In the genomic region with DNA sequence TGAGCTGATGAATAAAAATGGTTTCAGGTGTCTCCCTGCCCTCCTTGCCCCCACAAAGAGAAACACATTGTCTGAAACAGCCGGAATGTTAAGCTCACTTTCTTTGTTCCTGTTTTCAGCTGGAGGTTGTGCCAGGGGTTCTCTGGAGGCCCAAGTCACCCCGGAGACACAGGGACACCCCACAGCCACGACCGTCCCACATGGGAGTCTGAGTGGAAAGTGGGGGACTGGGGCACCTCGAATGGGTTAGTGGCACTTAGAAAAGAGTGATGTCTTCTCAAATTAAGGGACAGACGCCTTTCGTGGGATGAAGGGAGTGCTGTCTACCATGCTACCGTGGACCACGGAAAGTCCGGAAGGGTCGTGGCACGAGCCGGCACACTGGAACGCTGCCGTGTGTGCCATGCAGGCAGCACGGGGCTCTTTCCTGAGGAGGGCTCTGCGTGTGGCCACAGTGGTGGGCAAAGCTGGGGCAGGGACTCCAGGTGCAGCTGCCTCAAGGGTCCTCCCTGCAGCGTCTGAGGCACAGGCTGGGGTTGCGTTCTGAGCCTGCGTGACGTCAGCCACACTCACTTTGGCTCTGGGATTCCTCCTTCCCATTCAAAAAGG, we compare ENCODE assay signal across 22 cellular contexts.
"Had no signal": no experiment of that assay in that cellular context is flagged by ENCODE, and none has a peak within 500 bp of the region (broad histone marks: within the 10 kb centered on the region; RNA-seq: fewer than 3 reads in every experiment).

No MANE protein-coding gene starts in this region.

- H3K36me3 ChIP-seq: left ventricle myocardium inferior, right atrium auricular region, transverse colon had no signal

- H3K9me3 ChIP-seq: left ventricle myocardium inferior, right atrium auricular region, testis, transverse colon had no signal

- H3K4me3 Mint-ChIP-seq: activated B cell treated with CpG ODN at 0.5 μM for 24 hours; activated CD8-positive, alpha-beta T cell treated with anti-CD3 and anti-CD28 coated beads for 36 hours; activated naive CD8-positive, alpha-beta T cell; central memory CD8-positive, alpha-beta T cell; nephron progenitor cell; T-helper 17 cell had no signal

- H3K9me3 Mint-ChIP-seq: activated B cell treated with CpG ODN at 0.5 μM for 24 hours; activated CD8-positive, alpha-beta T cell treated with anti-CD3 and anti-CD28 coated beads for 36 hours; central memory CD8-positive, alpha-beta T cell; naive B cell had no signal

- H3K4me3 ChIP-seq: left ventricle myocardium inferior, right atrium auricular region, testis, transverse colon had no signal

- DNase-seq: activated B cell treated with CpG ODN at 0.5 μM for 24 hours; activated CD4-positive, alpha-beta T cell treated with anti-CD3 and anti-CD28 coated beads, Interleukin-2, amount 50 U/mL, for 1 hour; activated CD8-positive, alpha-beta T cell treated with anti-CD3 and anti-CD28 coated beads for 36 hours; activated effector memory CD4-positive, alpha-beta T cell treated with Interleukin-2 at 50 U/mL for 16 hours; activated naive CD4-positive, alpha-beta T cell treated with Interleukin-2 at 50 U/mL for 16 hours; anterior cingulate cortex; dermis blood vessel endothelial cell; effector CD4-positive, alpha-beta T cell; kidney glomerular epithelial cell; left ventricle myocardium inferior; naive B cell; nephron progenitor cell; nucleus accumbens; stimulated activated CD4-positive, alpha-beta T cell treated with anti-CD3 and anti-CD28 coated beads, Interleukin-2, amount 100 ng/mL, for 48 hours; stimulated activated naive CD8-positive, alpha-beta T cell treated with anti-CD3 and anti-CD28 coated beads, Interleukin-15, Interleukin-2, amounts not matched to agents 100 U/mL and 50 U/mL, for 24 hours; T-helper 17 cell; T1000; testis; transverse colon had no signal

- H3K36me3 Mint-ChIP-seq: activated naive CD8-positive, alpha-beta T cell; naive B cell had no signal

- H3K4me1 ChIP-seq: testis had no signal

- H3K27ac ChIP-seq: left ventricle myocardium inferior, right atrium auricular region, testis, transverse colon had no signal

- H3K27me3 Mint-ChIP-seq: activated B cell treated with CpG ODN at 0.5 μM for 24 hours had no signal

- H3K4me1 Mint-ChIP-seq: central memory CD8-positive, alpha-beta T cell; nephron progenitor cell; T-helper 17 cell had no signal

- H3K27me3 ChIP-seq: testis had no signal

- ATAC-seq: activated CD8-positive, alpha-beta T cell treated with anti-CD3 and anti-CD28 coated beads for 36 hours; stimulated activated naive CD8-positive, alpha-beta T cell treated with anti-CD3 and anti-CD28 coated beads, Interleukin-15, Interleukin-2, amounts not matched to agents 100 U/mL and 50 U/mL, for 24 hours; T-helper 17 cell had no signal

- H3K27ac Mint-ChIP-seq: activated B cell treated with CpG ODN at 0.5 μM for 24 hours; activated CD8-positive, alpha-beta T cell treated with anti-CD3 and anti-CD28 coated beads for 36 hours; activated naive CD8-positive, alpha-beta T cell; nephron progenitor cell; T-helper 17 cell had no signal
